In the genomic region with DNA sequence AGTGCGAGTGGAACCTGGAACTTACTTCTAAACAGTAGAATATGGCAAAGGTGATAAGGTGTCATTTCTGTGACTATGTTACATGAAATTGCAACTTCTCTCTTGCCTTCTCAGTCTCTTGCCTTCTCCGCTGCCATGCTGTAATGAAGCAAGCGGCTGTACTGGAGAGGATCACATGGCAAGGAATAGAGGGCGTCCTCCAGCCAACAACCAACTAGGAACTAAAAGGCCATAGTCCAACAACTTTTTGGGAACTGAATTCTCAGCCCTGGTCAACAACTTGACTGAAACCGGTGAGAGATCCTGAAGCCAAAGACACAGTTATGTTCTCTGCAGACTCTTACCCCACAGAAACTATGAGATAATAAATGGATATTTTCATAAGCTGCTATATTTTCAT, we compare ENCODE assay signal across 23 cellular contexts.
"Had no signal": no experiment of that assay in that cellular context is flagged by ENCODE, and none has a peak within 500 bp of the region (broad histone marks: within the 10 kb centered on the region; RNA-seq: fewer than 3 reads in every experiment).

No MANE protein-coding gene starts in this region.

- H3K36me3 Mint-ChIP-seq: naive B cell had no signal

- H3K27ac Mint-ChIP-seq: dendritic cell treated with granulocyte-macrophage colony-stimulating factor and Interleukin-4, amounts not matched to agents 40 ng/mL and 50 ng/mL, for 4 days; effector memory CD8-positive, alpha-beta T cell; endodermal cell; mesothelial cell of epicardium; naive B cell had no signal

- H3K4me2 ChIP-seq: hepatocyte had no signal

- H2AFZ ChIP-seq: hepatocyte had no signal

- H3K9me3 Mint-ChIP-seq: dendritic cell treated with granulocyte-macrophage colony-stimulating factor and Interleukin-4, amounts not matched to agents 40 ng/mL and 50 ng/mL, for 4 days; effector memory CD8-positive, alpha-beta T cell; endodermal cell had no signal

- H3K4me3 ChIP-seq: colonic mucosa, esophagus muscularis mucosa, gastroesophageal sphincter, heart left ventricle, hepatocyte, left ventricle myocardium inferior, lower lobe of right lung, mucosa of descending colon had no signal

- H3K9me3 ChIP-seq: colonic mucosa, esophagus muscularis mucosa, gastroesophageal sphincter, heart left ventricle, left ventricle myocardium inferior, lower lobe of right lung, mucosa of descending colon had no signal

- FAIRE-seq: endometrium, frontal cortex, islet of Langerhans, keratinocyte had no signal

- H3K27me3 Mint-ChIP-seq: dendritic cell treated with granulocyte-macrophage colony-stimulating factor and Interleukin-4, amounts not matched to agents 40 ng/mL and 50 ng/mL, for 4 days had no signal

- H3K4me1 Mint-ChIP-seq: endodermal cell, naive B cell had no signal

- H3K79me2 ChIP-seq: hepatocyte had no signal

- ATAC-seq: effector memory CD8-positive, alpha-beta T cell; foreskin keratinocyte; gastroesophageal sphincter; heart left ventricle; left cardiac atrium; lower lobe of right lung; mucosa of descending colon had no signal

- H3K4me3 Mint-ChIP-seq: dendritic cell treated with granulocyte-macrophage colony-stimulating factor and Interleukin-4, amounts not matched to agents 40 ng/mL and 50 ng/mL, for 4 days; effector memory CD8-positive, alpha-beta T cell; endodermal cell; mesothelial cell of epicardium; naive B cell had no signal

- H3K36me3 ChIP-seq: colonic mucosa, left ventricle myocardium inferior had no signal

- H3K4me1 ChIP-seq: colonic mucosa, foreskin keratinocyte, lower lobe of right lung had no signal

- DNase-seq: colonic mucosa; cortex of kidney; effector CD8-positive, alpha-beta T cell; effector memory CD8-positive, alpha-beta T cell; endodermal cell; foreskin keratinocyte; heart left ventricle; hypothalamus; left cardiac atrium; left ventricle myocardium inferior; lower lobe of right lung; mesenchymal stem cell; mucosa of descending colon; naive B cell had no signal

- H3K27ac ChIP-seq: colonic mucosa, esophagus muscularis mucosa, foreskin keratinocyte, gastroesophageal sphincter, heart left ventricle, hepatocyte, left ventricle myocardium inferior, lower lobe of right lung had no signal

- H3K27me3 ChIP-seq: colonic mucosa, esophagus muscularis mucosa, foreskin keratinocyte, gastroesophageal sphincter, heart left ventricle, hepatocyte had no signal
